In genomic region chr4:38663021-38663800, GRCh38 we compare ENCODE assay signal across 8 cellular contexts. TPM values are rescaled to one million over a fixed set of nuclear protein-coding genes. Genes with fewer than 3 reads are reported as not detected.
DNase-seq lines count a peak whose midpoint lies in the region; ATAC-seq and TF ChIP-seq lines count a peak whose summit lies in the region.

No MANE protein-coding gene starts in this region.

- TF ChIP-seq CTCF in AG10803 (conservative IDR thresholded peaks at IDR 0.05; ENCODE audit: low read length) (no peak), tibial artery (IDR thresholded peaks at IDR 0.05) (peak in 1 of 2 experiments; percentile 14)

- DNase-seq in AG10803 (ENCODE audit: low read depth) (peak; percentile 36), SJCRH30 (peak; percentile 44 to 64), tibial artery (peak in 1 of 2 donors; percentile 24), T1000 (lab: John Stamatoyannopoulos, UW) (no peak)

- intact Hi-C loops in tibial artery (cut with DNase I; ENCODE audit: low total_unique reads): no loop called here

- H3K36me3 ChIP-seq in SJCRH30 (no peaks in the 10 kb centered on the region), mesodermal cell (ENCODE audit: control insufficient read depth, insufficient read depth, low read length) (peaks cover 8% of the 10 kb centered on the region), tibial artery (no peaks in the 10 kb centered on the region)

- WGBS in mesodermal cell (ENCODE audit: insufficient coverage in 2 of 2), 2 experiments: 1 to 2% methylated on average over 51 to 70 of the region's 92 CpGs

- no peaks in the 10 kb centered on the region for H3K9me3 ChIP-seq in SJCRH30 (replicated peaks)
- peaks cover 5% of the 10 kb centered on the region for H3K9me3 ChIP-seq in mesodermal cell (ENCODE audit: control insufficient read depth, low read length)
- H3K9me3 ChIP-seq in tibial artery: no peaks in the 10 kb centered on the region

- H3K4me3 ChIP-seq in AG10803 (ENCODE audit: low read length) (peak overlapping the region; percentile 72), SJCRH30 (peak overlapping the region; percentile 91), mesodermal cell (ENCODE audit: extremely low read depth, insufficient read depth, low read length, poor library complexity, severe bottlenecking) (peak overlapping the region; percentile 57), tibial artery (peak overlapping the region; percentile 99 to 100)

- H3K4me1 ChIP-seq in SJCRH30: peaks cover 10% of the 10 kb centered on the region
- peaks cover 2% of the 10 kb centered on the region for H3K4me1 ChIP-seq in mesodermal cell (ENCODE audit: control insufficient read depth, insufficient read depth, low read length, poor library complexity, severe bottlenecking)
- H3K4me1 ChIP-seq in tibial artery: peaks cover 0 to 36% (median 18%) of the 10 kb centered on the region in 4 donors

- peak overlapping the region; percentile 86 for H3K27ac ChIP-seq in SJCRH30
- peak overlapping the region; percentile 91 for H3K27ac ChIP-seq in cingulate gyrus (ENCODE audit: low read depth, low read length)
- H3K27ac ChIP-seq in mesodermal cell (ENCODE audit: low read depth, low read length, severe bottlenecking): peak overlapping the region; percentile 95
- H3K27ac ChIP-seq in tibial artery: peak overlapping the region; percentile 95 to 100

- ATAC-seq in GM18861 (IDR thresholded peaks at IDR 0.05; ENCODE audit: unreplicated experiment) (peak; percentile 39), HG03025 (IDR thresholded peaks at IDR 0.05; ENCODE audit: low FRiP score, unreplicated experiment) (peak; percentile 55)

- H3K27me3 ChIP-seq in SJCRH30 (no peaks in the 10 kb centered on the region), tibial artery (no peaks in the 10 kb centered on the region)

RNA-seq across cellular contexts. Expression of gene KLF3, which starts 0.8 kb away (rescaled TPM):
- total RNA-seq in SJCRH30 (2014; rRNA removed; shearing (Covaris generic)): 23.6 and 25.9 TPM in 2 replicates
- 55.0 TPM for polyA plus RNA-seq in mesodermal cell (2013, experiment 1 of 2)
- 50.2 TPM for polyA plus RNA-seq in mesodermal cell (2013, experiment 2 of 2)
